ENCODE assay signal across 26 cellular contexts in the genomic region with DNA sequence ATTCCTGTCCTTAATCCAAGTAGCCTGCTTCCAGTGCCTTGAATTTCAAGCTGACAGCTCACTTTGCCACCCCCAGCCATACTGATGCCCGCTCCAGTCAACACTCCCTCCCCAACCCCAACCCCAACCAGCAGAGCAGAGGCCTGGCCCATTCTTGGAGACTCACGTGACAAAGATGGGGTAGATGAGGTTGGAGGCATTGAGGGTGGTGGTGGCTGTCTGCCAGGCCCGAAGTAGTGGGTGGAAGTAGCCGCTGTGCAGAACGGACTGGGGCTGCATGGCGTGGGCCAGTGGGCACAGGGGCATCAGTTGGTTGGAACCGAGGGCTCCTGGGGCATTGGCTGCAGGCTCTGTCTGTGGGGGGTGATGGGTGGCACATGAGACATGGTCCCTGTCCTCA. TPM values are rescaled to one million over a fixed set of nuclear protein-coding genes. Genes with fewer than 3 reads are reported as not detected.
"Had no signal": no experiment of that assay in that cellular context is flagged by ENCODE, and none has a peak within 500 bp of the region (broad histone marks: within the 10 kb centered on the region; RNA-seq: fewer than 3 reads in every experiment).

No MANE protein-coding gene starts in this region.

- ATAC-seq: activated T-cell treated with anti-CD3 and anti-CD28 coated beads, Interleukin-2, amount 50 U/mL, for 72 hours; esophagus mucosa; heart left ventricle; left lung; right cardiac atrium; stimulated activated naive CD8-positive, alpha-beta T cell treated with anti-CD3 and anti-CD28 coated beads, Interleukin-15, Interleukin-2, amounts not matched to agents 100 U/mL and 50 U/mL, for 24 hours had no signal

- H3K4me3 ChIP-seq: adrenal gland, heart left ventricle, left lung, lung, skin epidermis, vagina had no signal

- H3K4me1 ChIP-seq: left lung, parathyroid adenoma had no signal

- H2AFZ ChIP-seq: parathyroid adenoma had no signal

- H3K79me2 ChIP-seq: parathyroid adenoma had no signal

- DNase-seq: activated CD4-positive, alpha-beta T cell treated with anti-CD3 and anti-CD28 coated beads for 4 hours; activated CD4-positive, alpha-beta T cell treated with anti-CD3 and anti-CD28 coated beads, Interleukin-2, amount 50 U/mL, for 4 hours; activated naive CD4-positive, alpha-beta T cell treated with anti-CD3 and anti-CD28 coated beads for 36 hours; activated naive CD8-positive, alpha-beta T cell treated with anti-CD3 and anti-CD28 coated beads for 36 hours; activated T-cell treated with anti-CD3 and anti-CD28 coated beads for 4 hours; activated T-cell treated with anti-CD3 and anti-CD28 coated beads, Interleukin-2, amount 50 U/mL, for 72 hours; adrenal gland; brain microvascular endothelial cell; cortex of kidney; foreskin fibroblast; heart left ventricle; kidney glomerular epithelial cell; left lung; naive B cell; nephron progenitor cell; right cardiac atrium; stimulated activated CD4-positive, alpha-beta T cell treated with anti-CD3 and anti-CD28 coated beads, Interleukin-12 subunit alpha, Interleukin-12 subunit beta, amount 100 ng/mL, for 4 hours; stimulated activated CD4-positive, alpha-beta T cell treated with anti-CD3 and anti-CD28 coated beads, Interleukin-4, amount 100 ng/mL, for 1 hour; stimulated activated naive CD8-positive, alpha-beta T cell treated with anti-CD3 and anti-CD28 coated beads, Interleukin-15, Interleukin-2, amounts not matched to agents 100 U/mL and 50 U/mL, for 24 hours had no signal

- H3K9ac ChIP-seq: parathyroid adenoma had no signal

- FAIRE-seq: astrocyte had no signal

- H3K27me3 ChIP-seq: adrenal gland, brain microvascular endothelial cell, heart left ventricle, left lung, vagina had no signal

- H3K9me3 ChIP-seq: adrenal gland, heart left ventricle, left lung, vagina had no signal

- H3K27ac ChIP-seq: brain microvascular endothelial cell, heart left ventricle, left lung, parathyroid adenoma, skin epidermis, vagina, VCaP had no signal

RNA-seq across cellular contexts. Expression of gene C9orf43, which starts 17.3 kb away (rescaled TPM):
- total RNA-seq: vagina had no signal
